In genomic region chr11:129681344-129682114, GRCh38 we compare ENCODE assay signal across 20 cellular contexts.
DNase-seq lines count a peak whose midpoint lies in the region; FAIRE-seq and TF ChIP-seq lines count a peak whose summit lies in the region.
"Had no signal": no experiment of that assay in that cellular context is flagged by ENCODE, and none has a peak within 500 bp of the region (broad histone marks: within the 10 kb centered on the region; RNA-seq: fewer than 3 reads in every experiment).

No MANE protein-coding gene starts in this region.

- H2AFZ ChIP-seq in Loucy (ENCODE audit: low read length) (peak overlapping the region; percentile 59), neuronal stem cell (ENCODE audit: low read length) (no peak overlapping the region)

- no peak overlapping the region for H2BK5ac ChIP-seq in neuronal stem cell (ENCODE audit: low read length)

- no peak overlapping the region for H3K27ac ChIP-seq in neuronal stem cell (replicated peaks; ENCODE audit: low read length)
- H3K27ac ChIP-seq: HL-60 had no signal

- peaks cover 17% of the 10 kb centered on the region for H3K4me1 ChIP-seq in Loucy (ENCODE audit: insufficient read depth, low read length, poor library complexity, severe bottlenecking)
- H3K4me1 ChIP-seq in neuronal stem cell (ENCODE audit: control insufficient read depth in 2 of 2, insufficient read depth in 1 of 2, low read depth in 1 of 2, low read length in 2 of 2) = no peaks in the 10 kb centered on the region

- peaks cover 7% of the 10 kb centered on the region for H3K27me3 Mint-ChIP-seq in activated CD4-positive, alpha-beta T cell treated with anti-CD3 and anti-CD28 coated beads, Interleukin-2, amount 10 ng/mL, durations not matched to agents 7 days and 5 days

- no peak overlapping the region for H2BK120ac ChIP-seq in neuronal stem cell (ENCODE audit: low read depth, low read length)

- no peak overlapping the region for H3K23ac ChIP-seq in neuronal stem cell (ENCODE audit: low read depth, low read length, poor library complexity)

- FAIRE-seq in GM12892 (lab: Jason Lieb, UNC) = peak; percentile 50
- FAIRE-seq: G401.6, GM12891 had no signal

- CTCF ChIA-PET in activated CD4-positive, alpha-beta T cell treated with anti-CD3 and anti-CD28 coated beads, Interleukin-2, amount 10 ng/mL, durations not matched to agents 7 days and 5 days (lab: Charles Lee) = no interaction called here

- no peaks in the 10 kb centered on the region for H3F3A ChIP-seq in Loucy (ENCODE audit: low read depth)

- no peak overlapping the region for H3K4me3 Mint-ChIP-seq in activated CD4-positive, alpha-beta T cell treated with anti-CD3 and anti-CD28 coated beads, Interleukin-2, amount 10 ng/mL, durations not matched to agents 7 days and 5 days
- H3K4me3 Mint-ChIP-seq: B cell; CD4-positive, alpha-beta T cell; HFFc6 had no signal

- TF ChIP-seq CTCF in Loucy (conservative IDR thresholded peaks at IDR 0.05; ENCODE audit: low read length) (no peak), WI38 (IDR thresholded peaks at IDR 0.05; ENCODE audit: low read depth, low read length) (no peak)

- no peaks in the 10 kb centered on the region for H3K9me3 Mint-ChIP-seq in activated CD4-positive, alpha-beta T cell treated with anti-CD3 and anti-CD28 coated beads, Interleukin-2, amount 10 ng/mL, durations not matched to agents 7 days and 5 days
- H3K9me3 Mint-ChIP-seq: CD4-positive, alpha-beta T cell; HFFc6 had no signal

- H3K9ac ChIP-seq in Loucy (ENCODE audit: low read depth, low read length, poor library complexity, severe bottlenecking) (no peak overlapping the region), neuronal stem cell (ENCODE audit: low read depth, low read length, poor library complexity) (no peak overlapping the region)

- H2AK5ac ChIP-seq in neuronal stem cell (ENCODE audit: low read depth, low read length) = no peak overlapping the region

- H4K91ac ChIP-seq in neuronal stem cell (ENCODE audit: low read depth, low read length, poor library complexity) = no peak overlapping the region

- no peaks in the 10 kb centered on the region for H3K79me2 ChIP-seq in Loucy (ENCODE audit: insufficient read depth, low read length)

- H3K14ac ChIP-seq in neuronal stem cell (ENCODE audit: low read length) = no peak overlapping the region

- no peaks in the 10 kb centered on the region for H4K20me1 ChIP-seq in Loucy (ENCODE audit: insufficient read depth, low read length, poor library complexity, severe bottlenecking)

- H3K27me3 ChIP-seq in Loucy (ENCODE audit: insufficient read depth, low read length, poor library complexity, severe bottlenecking) = no peaks in the 10 kb centered on the region
- no peaks in the 10 kb centered on the region for H3K27me3 ChIP-seq in neuronal stem cell (ENCODE audit: control insufficient read depth in 3 of 3, insufficient read depth in 3 of 3, low read depth in 1 of 3, low read length in 3 of 3)

- H3K9me3 ChIP-seq in Loucy (ENCODE audit: insufficient read depth, low read depth, low read length) = no peaks in the 10 kb centered on the region
- no peaks in the 10 kb centered on the region for H3K9me3 ChIP-seq in neuronal stem cell (replicated peaks in 1 of 2; ENCODE audit: control insufficient read depth in 2 of 2, insufficient read depth in 1 of 2, low read depth in 1 of 2, low read length in 2 of 2)

- no peak overlapping the region for H2BK15ac ChIP-seq in neuronal stem cell (ENCODE audit: low read length)

- H3K36me3 Mint-ChIP-seq in activated CD4-positive, alpha-beta T cell treated with anti-CD3 and anti-CD28 coated beads, Interleukin-2, amount 10 ng/mL, durations not matched to agents 7 days and 5 days (ENCODE audit: low read depth) = no peaks in the 10 kb centered on the region

- H3K4ac ChIP-seq in neuronal stem cell (ENCODE audit: low read length) = no peak overlapping the region

- H4K8ac ChIP-seq in neuronal stem cell (ENCODE audit: low read depth, low read length) = peak overlapping the region; percentile 82

- H3K4me1 Mint-ChIP-seq in activated CD4-positive, alpha-beta T cell treated with anti-CD3 and anti-CD28 coated beads, Interleukin-2, amount 10 ng/mL, durations not matched to agents 7 days and 5 days = no peaks in the 10 kb centered on the region
- H3K4me1 Mint-ChIP-seq: B cell had no signal

- no peaks in the 10 kb centered on the region for H3K9me2 ChIP-seq in Loucy (replicated peaks; ENCODE audit: low read depth, low read length)

- no peaks in the 10 kb centered on the region for H3K36me3 ChIP-seq in Loucy (ENCODE audit: insufficient read depth, low read length)
- H3K36me3 ChIP-seq in neuronal stem cell (replicated peaks in 1 of 2; ENCODE audit: control insufficient read depth in 2 of 2, insufficient read depth in 2 of 2, low read length in 2 of 2) = no peaks in the 10 kb centered on the region

- peak overlapping the region; percentile 11 for H3K4me3 ChIP-seq in Loucy (ENCODE audit: low read length, poor library complexity, severe bottlenecking)
- H3K4me3 ChIP-seq in WI38 (ENCODE audit: low read depth, low read length) = 0 out of 2 replicates have a peak overlapping the region, but pooled peaks have one; percentile 21
- H3K4me3 ChIP-seq in neuronal stem cell (ENCODE audit: low read length in 2 of 2) = no peak overlapping the region

- no CpG with 5 or more reads among the region's 12 CpGs for WGBS in neuronal stem cell (ENCODE audit: extremely low coverage in 2 of 2, insufficient read length in 2 of 2, insufficient replicate concordance in 1 of 2), 2 donors

- TF ChIP-seq POLR2A in GM12892 (IDR thresholded peaks at IDR 0.05; ENCODE audit: low read depth, low read length) = no peak

- no peak overlapping the region for H2BK12ac ChIP-seq in neuronal stem cell (ENCODE audit: low read length)

- H3K79me1 ChIP-seq in neuronal stem cell (ENCODE audit: low read depth, low read length) = no peaks in the 10 kb centered on the region

- no peak overlapping the region for H3K27ac Mint-ChIP-seq in activated CD4-positive, alpha-beta T cell treated with anti-CD3 and anti-CD28 coated beads, Interleukin-2, amount 10 ng/mL, durations not matched to agents 7 days and 5 days
- H3K27ac Mint-ChIP-seq: B cell; CD4-positive, alpha-beta T cell; HFFc6 had no signal

- POLR2A ChIA-PET in activated CD4-positive, alpha-beta T cell treated with anti-CD3 and anti-CD28 coated beads, Interleukin-2, amount 10 ng/mL, durations not matched to agents 7 days and 5 days (lab: Charles Lee) = no interaction called here

- no peak overlapping the region for H3K18ac ChIP-seq in neuronal stem cell (ENCODE audit: low read length)

- DNase-seq in GM12892 (ENCODE audit: insufficient read length) (no peak), neuronal stem cell (ENCODE audit: low spot score) (no peak), cerebellar nuclear complex (lab: John Stamatoyannopoulos, UW) (no peak), NCI-H2107 treated with DMSO at 0.1 percent for 48 hours (lab: John Stamatoyannopoulos, UW; ENCODE audit: unreplicated experiment) (no peak)
- no peak for DNase-seq in stimulated activated naive CD4-positive, alpha-beta T cell (lab: John Stamatoyannopoulos, UW)
- no peak for DNase-seq in activated CD4-positive, alpha-beta T cell treated with anti-CD3 and anti-CD28 coated beads, Interleukin-2, amount 10 ng/mL, durations not matched to agents 7 days and 5 days
- DNase-seq: ACHN; C1 segment of cervical spinal cord; Calu3; CD4-positive, alpha-beta T cell; DMS 273 treated with DMSO at 0.1 percent for 48 hours; EL; HCEC 1CT; HFFc6 had no signal

- peak overlapping the region; percentile 47 for H3K4me2 ChIP-seq in Loucy (ENCODE audit: low read depth, low read length, poor library complexity, severe bottlenecking)
- no peak overlapping the region for H3K4me2 ChIP-seq in neuronal stem cell (ENCODE audit: insufficient read depth, low read length, poor library complexity, severe bottlenecking)

Comparison
In these comparisons a context has a peak if more than half of its experiments do, and no peak if none do; other contexts are left out.
1. H3K4me3 ChIP-seq: peak in Loucy (single experiment) and WI38 (single experiment); none in neuronal stem cell (0 of 2).